Comparison of ENCODE assay signal across 23 cellular contexts in the genomic region with DNA sequence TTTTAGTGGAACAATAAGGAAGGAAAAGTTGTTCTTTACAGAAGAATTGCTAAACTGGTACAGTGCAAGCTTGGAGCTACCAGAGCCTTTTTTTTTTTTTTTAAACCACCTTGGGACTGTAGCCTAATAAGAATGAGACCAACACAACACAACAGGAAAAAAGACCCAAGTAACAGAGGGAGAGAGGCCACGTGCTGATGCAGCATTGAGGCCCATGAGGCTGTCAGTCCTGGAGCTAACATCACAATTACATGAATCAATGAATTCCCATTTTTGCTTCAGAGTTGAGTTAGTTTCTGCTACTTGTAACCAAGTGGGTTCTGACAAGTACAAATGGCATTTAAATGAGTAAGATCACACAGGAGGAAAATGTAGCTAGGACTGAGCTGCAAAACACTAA.
"Had no signal": no experiment of that assay in that cellular context is flagged by ENCODE, and none has a peak within 500 bp of the region (broad histone marks: within the 10 kb centered on the region; RNA-seq: fewer than 3 reads in every experiment).

No MANE protein-coding gene starts in this region.

- H3K4me2 ChIP-seq: smooth muscle cell had no signal

- H3K36me3 ChIP-seq: left ventricle myocardium inferior, ovary, right atrium auricular region, right lobe of liver, stomach, thyroid gland, transverse colon, upper lobe of right lung had no signal

- H3K4me1 ChIP-seq: right atrium auricular region, right lobe of liver, stomach, thyroid gland, transverse colon, upper lobe of right lung had no signal

- H3K27ac Mint-ChIP-seq: immature natural killer cell; naive thymus-derived CD8-positive, alpha-beta T cell; nephron; progenitor cell of endocrine pancreas; stimulated activated naive B cell treated with anti-CD40 and anti-IgM and Interleukin-4, amounts not matched to agents 10 μg/mL and 1 μg/mL and 100 μg/mL, for 72 hours had no signal

- H3K4me3 ChIP-seq: left ventricle myocardium inferior, lung, ovary, right atrium auricular region, right lobe of liver, smooth muscle cell, stomach, testis, thyroid gland, transverse colon, upper lobe of right lung had no signal

- H3K27me3 ChIP-seq: ovary, right atrium auricular region, right lobe of liver, stomach, testis, thyroid gland, transverse colon, upper lobe of right lung had no signal

- H3K9me3 Mint-ChIP-seq: immature natural killer cell had no signal

- H3K27me3 Mint-ChIP-seq: progenitor cell of endocrine pancreas had no signal

- ATAC-seq: naive thymus-derived CD8-positive, alpha-beta T cell; right lobe of liver; stimulated activated naive B cell treated with anti-CD40 and anti-IgM and Interleukin-4, amounts not matched to agents 10 μg/mL and 1 μg/mL and 100 μg/mL, for 72 hours; stimulated activated naive CD8-positive, alpha-beta T cell treated with anti-CD3 and anti-CD28 coated beads, Interleukin-15, Interleukin-2, amounts not matched to agents 100 U/mL and 50 U/mL, for 24 hours; upper lobe of right lung had no signal

- H3K9me3 ChIP-seq: left ventricle myocardium inferior, ovary, right atrium auricular region, right lobe of liver, stomach, testis, thyroid gland, transverse colon, upper lobe of right lung had no signal

- H3K27ac ChIP-seq: left ventricle myocardium inferior, ovary, right atrium auricular region, right lobe of liver, stomach, testis, thyroid gland, transverse colon, upper lobe of right lung had no signal

- H3K4me3 Mint-ChIP-seq: immature natural killer cell; naive thymus-derived CD8-positive, alpha-beta T cell; nephron; stimulated activated naive B cell treated with anti-CD40 and anti-IgM and Interleukin-4, amounts not matched to agents 10 μg/mL and 1 μg/mL and 100 μg/mL, for 72 hours had no signal

- H3K36me3 Mint-ChIP-seq: immature natural killer cell; naive thymus-derived CD8-positive, alpha-beta T cell; stimulated activated naive B cell treated with anti-CD40 and anti-IgM and Interleukin-4, amounts not matched to agents 10 μg/mL and 1 μg/mL and 100 μg/mL, for 72 hours had no signal

- FAIRE-seq: islet of Langerhans, kidney, urothelium cell line had no signal

- H3K4me1 Mint-ChIP-seq: immature natural killer cell; naive thymus-derived CD8-positive, alpha-beta T cell; stimulated activated naive B cell treated with anti-CD40 and anti-IgM and Interleukin-4, amounts not matched to agents 10 μg/mL and 1 μg/mL and 100 μg/mL, for 72 hours had no signal

- DNase-seq: hippocampal formation; immature natural killer cell; kidney; left ventricle myocardium inferior; naive thymus-derived CD8-positive, alpha-beta T cell; ovary; right lobe of liver; stimulated activated CD4-positive, alpha-beta T cell treated with anti-CD3 and anti-CD28 coated beads, Interleukin-2, amount 100 ng/mL, for 24 hours; stimulated activated CD4-positive, alpha-beta T cell treated with anti-CD3 and anti-CD28 coated beads, Interleukin-4, amount 100 ng/mL, for 1 hour; stimulated activated naive B cell treated with anti-CD40 and anti-IgM and Interleukin-4, amounts not matched to agents 10 μg/mL and 1 μg/mL and 100 μg/mL, for 72 hours; stimulated activated naive CD8-positive, alpha-beta T cell treated with anti-CD3 and anti-CD28 coated beads, Interleukin-15, Interleukin-2, amounts not matched to agents 100 U/mL and 50 U/mL, for 24 hours; stomach; testis; thyroid gland; transverse colon; upper lobe of right lung had no signal
